In the genomic region with DNA sequence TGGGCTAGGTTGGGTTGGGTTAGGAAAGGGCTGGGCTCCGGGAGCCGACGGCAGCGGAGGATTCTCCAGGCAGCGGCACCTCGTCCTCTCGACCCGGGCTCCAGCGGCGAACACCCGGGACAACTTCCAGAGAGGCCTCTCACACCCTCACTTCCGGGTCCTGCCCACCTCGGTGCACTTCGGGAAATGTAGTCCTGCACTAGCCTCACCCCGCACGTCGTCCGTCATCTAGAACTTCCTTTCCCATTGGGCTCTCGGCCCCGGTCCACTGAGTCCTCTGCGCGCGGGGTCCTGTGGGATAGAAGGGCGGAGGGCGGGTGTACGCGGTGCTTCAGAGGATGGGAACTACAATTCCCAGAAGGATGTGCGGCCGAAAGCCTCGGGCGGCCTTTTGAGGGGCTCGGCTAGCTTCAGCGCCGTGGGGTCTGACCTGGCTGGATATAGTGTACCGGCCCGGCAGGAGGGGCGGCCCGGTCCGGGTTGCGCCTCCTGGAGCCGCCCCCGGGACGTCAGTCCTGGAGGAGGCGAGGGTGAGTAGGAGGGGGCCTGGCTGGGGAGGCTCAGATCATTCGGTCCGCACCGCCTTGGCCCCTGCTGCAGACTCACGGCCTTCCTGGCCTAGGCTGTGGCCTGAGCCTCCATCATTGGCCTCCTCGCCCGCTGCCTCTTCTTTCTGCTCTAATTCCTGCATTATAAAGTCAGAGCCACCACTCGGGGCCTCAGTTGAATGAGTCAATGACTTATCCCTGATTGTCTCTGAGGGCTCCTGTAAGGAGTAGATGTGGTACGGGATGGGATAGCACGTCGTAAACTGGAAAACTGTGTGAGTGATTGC, we compare ENCODE assay signal across 8 cellular contexts. TPM values are rescaled to one million over a fixed set of nuclear protein-coding genes. Genes with fewer than 3 reads are reported as not detected.
DNase-seq lines count a peak whose midpoint lies in the region; ATAC-seq, FAIRE-seq and TF ChIP-seq lines count a peak whose summit lies in the region.

A gene (minus strand): TSS at position 114 of the 835 bp plus-strand sequence. CDS start 160 bp downstream, outside the sequence.
A gene with protein sequence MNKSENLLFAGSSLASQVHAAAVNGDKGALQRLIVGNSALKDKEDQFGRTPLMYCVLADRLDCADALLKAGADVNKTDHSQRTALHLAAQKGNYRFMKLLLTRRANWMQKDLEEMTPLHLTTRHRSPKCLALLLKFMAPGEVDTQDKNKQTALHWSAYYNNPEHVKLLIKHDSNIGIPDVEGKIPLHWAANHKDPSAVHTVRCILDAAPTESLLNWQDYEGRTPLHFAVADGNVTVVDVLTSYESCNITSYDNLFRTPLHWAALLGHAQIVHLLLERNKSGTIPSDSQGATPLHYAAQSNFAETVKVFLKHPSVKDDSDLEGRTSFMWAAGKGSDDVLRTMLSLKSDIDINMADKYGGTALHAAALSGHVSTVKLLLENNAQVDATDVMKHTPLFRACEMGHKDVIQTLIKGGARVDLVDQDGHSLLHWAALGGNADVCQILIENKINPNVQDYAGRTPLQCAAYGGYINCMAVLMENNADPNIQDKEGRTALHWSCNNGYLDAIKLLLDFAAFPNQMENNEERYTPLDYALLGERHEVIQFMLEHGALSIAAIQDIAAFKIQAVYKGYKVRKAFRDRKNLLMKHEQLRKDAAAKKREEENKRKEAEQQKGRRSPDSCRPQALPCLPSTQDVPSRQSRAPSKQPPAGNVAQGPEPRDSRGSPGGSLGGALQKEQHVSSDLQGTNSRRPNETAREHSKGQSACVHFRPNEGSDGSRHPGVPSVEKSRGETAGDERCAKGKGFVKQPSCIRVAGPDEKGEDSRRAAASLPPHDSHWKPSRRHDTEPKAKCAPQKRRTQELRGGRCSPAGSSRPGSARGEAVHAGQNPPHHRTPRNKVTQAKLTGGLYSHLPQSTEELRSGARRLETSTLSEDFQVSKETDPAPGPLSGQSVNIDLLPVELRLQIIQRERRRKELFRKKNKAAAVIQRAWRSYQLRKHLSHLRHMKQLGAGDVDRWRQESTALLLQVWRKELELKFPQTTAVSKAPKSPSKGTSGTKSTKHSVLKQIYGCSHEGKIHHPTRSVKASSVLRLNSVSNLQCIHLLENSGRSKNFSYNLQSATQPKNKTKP (plus strand): TSS at position 357 of the 835 bp plus-strand sequence. CDS start 5,279 bp downstream, outside the sequence.

- H3K4me1 ChIP-seq in small intestine (ENCODE audit: control insufficient read depth in 2 of 2, insufficient read depth in 1 of 2, low read depth in 1 of 2, low read length in 1 of 2), result peaks cover 0 to 4% of the 10 kb centered on the region in 2 donors

- POLR2A ChIA-PET in AG04449 (lab: Yijun Ruan, JAX), result no interaction called here

- TF ChIP-seq CTCF in AG04449 (IDR thresholded peaks at IDR 0.05; ENCODE audit: insufficient read depth, low read length, missing control alignments) (no peak), WI38 (IDR thresholded peaks at IDR 0.05; ENCODE audit: low read depth, low read length) (no peak), bronchial epithelial cell (IDR thresholded peaks at IDR 0.05; ENCODE audit: insufficient read depth, low read length, severe bottlenecking) (no peak)

- H3K27ac ChIP-seq in small intestine (ENCODE audit: low read depth in 1 of 2, low read length in 1 of 2), result peak within 1 kb of the TSS; percentile 94 to 96

- CTCF ChIA-PET in AG04449 (lab: Yijun Ruan, JAX), result interaction anchor here (1.2 kb wide), 1 partner anchor 9 kb away, joined by 4 read pairs; no protein-coding TSS in a partner anchor

- ATAC-seq in GM18907 (IDR thresholded peaks at IDR 0.05; ENCODE audit: unreplicated experiment), result peak; percentile 97
- peak; percentile 99 for ATAC-seq in HG03159 (IDR thresholded peaks at IDR 0.05; ENCODE audit: unreplicated experiment)

- no peaks in the 10 kb centered on the region for H3K9me3 ChIP-seq in small intestine (ENCODE audit: control insufficient read depth, low read depth)

- DNase-seq in AG04449 (ENCODE audit: low read depth, low spot score), result peak; percentile 91
- peak; percentile 96 for DNase-seq in NCI-H2227 treated with DMSO at 0.1 percent for 48 hours (lab: John Stamatoyannopoulos, UW)
- DNase-seq in bronchial epithelial cell (ENCODE audit: low read depth), result peak; percentile 96
- peak; percentile 92 for DNase-seq in iPS-NIHi11 (ENCODE audit: low spot score)
- DNase-seq in small intestine, result peak; percentile 100

- 0 to 1% (median 0%) methylated on average over 46 to 54 of the region's 54 CpGs for WGBS in small intestine, 3 donors

- H3K27me3 ChIP-seq in bronchial epithelial cell (ENCODE audit: control insufficient read depth, insufficient read depth, low read length) (no peaks in the 10 kb centered on the region), small intestine (ENCODE audit: control insufficient read depth in 2 of 2, insufficient read depth in 2 of 2, low read length in 2 of 2) (no peaks in the 10 kb centered on the region)

- H3K4me3 ChIP-seq in AG04449 (ENCODE audit: low read depth, low read length) (peak within 1 kb of the TSS; percentile 99), WI38 (ENCODE audit: low read depth, low read length) (peak within 1 kb of the TSS; percentile 89), bronchial epithelial cell (ENCODE audit: low read depth, low read length) (peak within 1 kb of the TSS; percentile 98), small intestine (ENCODE audit: low read depth in 1 of 2, low read length in 2 of 2) (peak within 1 kb of the TSS; percentile 72 to 89)

- H3K36me3 ChIP-seq in bronchial epithelial cell (ENCODE audit: control insufficient read depth, insufficient read depth, low read length) (peaks cover 5% of the 10 kb centered on the region), small intestine (ENCODE audit: control insufficient read depth in 2 of 2, insufficient read depth in 2 of 2, low read length in 2 of 2) (no peaks in the 10 kb centered on the region)

- FAIRE-seq in bronchial epithelial cell (lab: Jason Lieb, UNC), result no peak
- no peak for FAIRE-seq in small intestine (lab: Jason Lieb, UNC)

RNA-seq across cellular contexts. Expression of the first gene that starts in this region (rescaled TPM):
- 6.6 and 12.2 TPM in 2 replicates for total RNA-seq in bronchial epithelial cell
- polyA plus RNA-seq in small intestine, result 10 to 100 TPM; 11.9 to 26.1 (median 16.1) TPM

RNA-seq across cellular contexts. Expression of the second gene that starts in this region (rescaled TPM):
- 20.5 and 21.9 TPM in 2 replicates for total RNA-seq in bronchial epithelial cell
- polyA plus RNA-seq in small intestine, result 1 to 10 TPM; 2.7 to 7.4 (median 5.4) TPM

Comparison
In these comparisons a context has a peak if more than half of its experiments do, and no peak if none do; other contexts are left out.
1. Peak in every context shown above with its lines: DNase-seq, ATAC-seq, H3K4me3 ChIP-seq and H3K27ac ChIP-seq.